30 cellular contexts compared by ENCODE assay signal in genomic region chr1:97238816-97239215, GRCh38.
"Had no signal": no experiment of that assay in that cellular context is flagged by ENCODE, and none has a peak within 500 bp of the region (broad histone marks: within the 10 kb centered on the region; RNA-seq: fewer than 3 reads in every experiment).

No MANE protein-coding gene starts in this region.

- H3K4me3 ChIP-seq: adrenal gland, body of pancreas, esophagus muscularis mucosa, gastrocnemius medialis, heart left ventricle had no signal

- DNase-seq: activated CD4-positive, alpha-beta memory T cell treated with anti-CD3 and anti-CD28 coated beads, Interleukin-2, amount 10 ng/mL, durations not matched to agents 7 days and 5 days; activated CD4-positive, alpha-beta T cell treated with anti-CD3 and anti-CD28 coated beads for 4 hours; activated CD4-positive, alpha-beta T cell treated with anti-CD3 and anti-CD28 coated beads, Interleukin-2, amount 10 ng/mL, durations not matched to agents 7 days and 5 days; activated CD4-positive, alpha-beta T cell treated with anti-CD3 and anti-CD28 coated beads, Interleukin-2, amount 50 U/mL, for 4 hours; activated CD4-positive, CD25-positive, alpha-beta regulatory T cell; activated CD4-positive, CD25-positive, alpha-beta regulatory T cell treated with anti-CD3 and anti-CD28 coated beads, Interleukin-2, amount 50 U/mL, for 72 hours; activated CD8-positive, alpha-beta memory T cell treated with anti-CD3 and anti-CD28 coated beads, Interleukin-2, amount 50 U/mL, for 48 hours; activated gamma-delta T cell; activated naive CD4-positive, alpha-beta T cell treated with anti-CD3 and anti-CD28 coated beads, Interleukin-2, amount 50 U/mL, for 16 hours; activated naive CD4-positive, alpha-beta T cell treated with Interleukin-2 at 50 U/mL for 16 hours; activated T-cell treated with anti-CD3 and anti-CD28 coated beads for 4 hours; activated T-cell treated with anti-CD3 and anti-CD28 coated beads, Interleukin-2, amount 50 U/mL, for 24 hours; activated T-cell treated with anti-CD3 and anti-CD28 coated beads, Interleukin-2, amount 50 U/mL, for 72 hours; adrenal gland; amygdala; aorta; body of pancreas; caudate nucleus; cortex of kidney; dermis blood vessel endothelial cell; effector CD4-positive, alpha-beta T cell; effector memory CD8-positive, alpha-beta T cell; erythroblast; foreskin keratinocyte; gastrocnemius medialis; glutamatergic neuron; heart left ventricle; T-helper 2 cell had no signal

- H3K36me3 ChIP-seq: adrenal gland, gastrocnemius medialis had no signal

- H3K27me3 ChIP-seq: adrenal gland, body of pancreas, esophagus muscularis mucosa, foreskin keratinocyte, gastrocnemius medialis, heart left ventricle had no signal

- H3K4me1 ChIP-seq: adrenal gland, body of pancreas, foreskin keratinocyte, gastrocnemius medialis, heart left ventricle had no signal

- FAIRE-seq: colon had no signal

- H3K9me3 ChIP-seq: adrenal gland, body of pancreas, esophagus muscularis mucosa, gastrocnemius medialis, heart left ventricle had no signal

- ATAC-seq: activated T-cell treated with anti-CD3 and anti-CD28 coated beads, Interleukin-2, amount 50 U/mL, for 72 hours; body of pancreas; effector memory CD8-positive, alpha-beta T cell; foreskin keratinocyte; gastrocnemius medialis; heart left ventricle had no signal

- H3K27ac ChIP-seq: adrenal gland, body of pancreas, esophagus muscularis mucosa, foreskin keratinocyte, gastrocnemius medialis, heart left ventricle had no signal
